In genomic region chr17:59441459-59442096, GRCh38 we compare ENCODE assay signal across 12 cellular contexts.
DNase-seq lines count a peak whose midpoint lies in the region; ATAC-seq and TF ChIP-seq lines count a peak whose summit lies in the region.
"Had no signal": no experiment of that assay in that cellular context is flagged by ENCODE, and none has a peak within 500 bp of the region (broad histone marks: within the 10 kb centered on the region; RNA-seq: fewer than 3 reads in every experiment).

No MANE protein-coding gene starts in this region.

- no peak for DNase-seq in activated CD4-positive, alpha-beta T cell treated with anti-CD3 and anti-CD28 coated beads, Interleukin-2, amount 10 ng/mL, durations not matched to agents 7 days and 5 days
- DNase-seq in activated CD4-positive, alpha-beta T cell treated with anti-CD3 and anti-CD28 coated beads, Interleukin-2, amount 50 U/mL, for 4 hours = no peak
- DNase-seq in activated CD8-positive, alpha-beta T cell treated with anti-CD3 and anti-CD28 coated beads for 36 hours = no peak
- DNase-seq in fibroblast of mammary gland (ENCODE audit: low read depth) (peak; percentile 19), foreskin keratinocyte (no peak), HuH-7 (ENCODE audit: low spot score) (no peak)
- DNase-seq in stimulated activated naive CD8-positive, alpha-beta T cell treated with anti-CD3 and anti-CD28 coated beads, Interleukin-15, amount 100 ng/mL, for 72 hours = no peak

- peak overlapping the region; percentile 37 for H3K4me3 Mint-ChIP-seq in activated CD4-positive, alpha-beta T cell treated with anti-CD3 and anti-CD28 coated beads, Interleukin-2, amount 10 ng/mL, durations not matched to agents 7 days and 5 days
- H3K4me3 Mint-ChIP-seq in activated CD8-positive, alpha-beta T cell treated with anti-CD3 and anti-CD28 coated beads for 36 hours = peak overlapping the region; percentile 56
- H3K4me3 Mint-ChIP-seq in stimulated activated naive CD8-positive, alpha-beta T cell treated with anti-CD3 and anti-CD28 coated beads, Interleukin-15, amount 100 ng/mL, for 72 hours = no peak overlapping the region

- TF ChIP-seq CTCF in activated CD8-positive, alpha-beta T cell treated with anti-CD3 and anti-CD28 coated beads for 36 hours (IDR thresholded peaks at IDR 0.05) = no peak
- no peak for TF ChIP-seq CTCF in fibroblast of mammary gland (conservative IDR thresholded peaks at IDR 0.05; ENCODE audit: control insufficient read depth, insufficient read depth, low read depth, low read length)
- no peak for TF ChIP-seq CTCF in foreskin keratinocyte (conservative IDR thresholded peaks at IDR 0.05)

- peak overlapping the region; percentile 90 for H3K27ac Mint-ChIP-seq in activated CD4-positive, alpha-beta T cell treated with anti-CD3 and anti-CD28 coated beads, Interleukin-2, amount 10 ng/mL, durations not matched to agents 7 days and 5 days
- H3K27ac Mint-ChIP-seq in activated CD8-positive, alpha-beta T cell treated with anti-CD3 and anti-CD28 coated beads for 36 hours = peak overlapping the region; percentile 91
- peak overlapping the region; percentile 29 to 72 for H3K27ac Mint-ChIP-seq in stimulated activated naive CD8-positive, alpha-beta T cell treated with anti-CD3 and anti-CD28 coated beads, Interleukin-15, amount 100 ng/mL, for 72 hours

- peaks cover 10% of the 10 kb centered on the region for H3K4me1 ChIP-seq in foreskin keratinocyte

- no peaks in the 10 kb centered on the region for H3K27me3 Mint-ChIP-seq in activated CD4-positive, alpha-beta T cell treated with anti-CD3 and anti-CD28 coated beads, Interleukin-2, amount 10 ng/mL, durations not matched to agents 7 days and 5 days
- H3K27me3 Mint-ChIP-seq in activated CD8-positive, alpha-beta T cell treated with anti-CD3 and anti-CD28 coated beads for 36 hours = no peaks in the 10 kb centered on the region
- no peaks in the 10 kb centered on the region for H3K27me3 Mint-ChIP-seq in stimulated activated naive CD8-positive, alpha-beta T cell treated with anti-CD3 and anti-CD28 coated beads, Interleukin-15, amount 100 ng/mL, for 72 hours

- H3K27me3 ChIP-seq in foreskin keratinocyte = no peaks in the 10 kb centered on the region

- H3K4me1 Mint-ChIP-seq in activated CD4-positive, alpha-beta T cell treated with anti-CD3 and anti-CD28 coated beads, Interleukin-2, amount 10 ng/mL, durations not matched to agents 7 days and 5 days = peaks cover 52% of the 10 kb centered on the region
- peaks cover 40% of the 10 kb centered on the region for H3K4me1 Mint-ChIP-seq in activated CD8-positive, alpha-beta T cell treated with anti-CD3 and anti-CD28 coated beads for 36 hours (ENCODE audit: low read depth)
- peaks cover 41% of the 10 kb centered on the region for H3K4me1 Mint-ChIP-seq in stimulated activated naive CD8-positive, alpha-beta T cell treated with anti-CD3 and anti-CD28 coated beads, Interleukin-15, amount 100 ng/mL, for 72 hours

- CTCF ChIA-PET in activated CD4-positive, alpha-beta T cell treated with anti-CD3 and anti-CD28 coated beads, Interleukin-2, amount 10 ng/mL, durations not matched to agents 7 days and 5 days (lab: Charles Lee) = interaction anchor here (0.7 to 6.3 kb wide), 14 partner anchors 10 to 222 kb away, joined by 3 to 59 read pairs (median 4); partner anchors contain the start of genes GDPD1 and YPEL2
- CTCF ChIA-PET in activated CD8-positive, alpha-beta T cell treated with anti-CD3 and anti-CD28 coated beads for 36 hours (lab: Charles Lee) = interaction anchor here (0.7 to 10.8 kb wide), 32 partner anchors 10 to 230 kb away, joined by 3 to 226 read pairs (median 4); partner anchors contain the start of gene GDPD1

- ATAC-seq in activated CD8-positive, alpha-beta T cell treated with anti-CD3 and anti-CD28 coated beads for 36 hours = no peak
- ATAC-seq in stimulated activated naive CD8-positive, alpha-beta T cell treated with anti-CD3 and anti-CD28 coated beads, Interleukin-15, amount 100 ng/mL, for 72 hours = no peak
- ATAC-seq in HG03354 (IDR thresholded peaks at IDR 0.05; ENCODE audit: poor library complexity, severe bottlenecking, unreplicated experiment) (no peak), foreskin keratinocyte (no peak)

- no peaks in the 10 kb centered on the region for H3K9me3 Mint-ChIP-seq in activated CD4-positive, alpha-beta T cell treated with anti-CD3 and anti-CD28 coated beads, Interleukin-2, amount 10 ng/mL, durations not matched to agents 7 days and 5 days
- no peaks in the 10 kb centered on the region for H3K9me3 Mint-ChIP-seq in activated CD8-positive, alpha-beta T cell treated with anti-CD3 and anti-CD28 coated beads for 36 hours
- no peaks in the 10 kb centered on the region for H3K9me3 Mint-ChIP-seq in stimulated activated naive CD8-positive, alpha-beta T cell treated with anti-CD3 and anti-CD28 coated beads, Interleukin-15, amount 100 ng/mL, for 72 hours
- H3K9me3 Mint-ChIP-seq: natural killer cell had no signal

- H3K4me3 ChIP-seq in fibroblast of mammary gland (ENCODE audit: control insufficient read depth, low read depth, low read length) = no peak overlapping the region
- H3K4me3 ChIP-seq: SK-N-MC, skin epidermis had no signal

- intact Hi-C loops in activated CD8-positive, alpha-beta T cell treated with anti-CD3 and anti-CD28 coated beads for 36 hours (cut with micrococcal nuclease) = no loop called here

- POLR2A ChIA-PET in activated CD4-positive, alpha-beta T cell treated with anti-CD3 and anti-CD28 coated beads, Interleukin-2, amount 10 ng/mL, durations not matched to agents 7 days and 5 days (lab: Charles Lee) = interaction anchor here (0.6 to 0.7 kb wide), 2 partner anchors 107 to 1564 kb away, joined by 3 read pairs; no protein-coding TSS in a partner anchor
- POLR2A ChIA-PET in activated CD8-positive, alpha-beta T cell treated with anti-CD3 and anti-CD28 coated beads for 36 hours (lab: Charles Lee) = interaction anchor here (0.8 to 2.0 kb wide), 8 partner anchors 10 to 125 kb away, joined by 3 to 5 read pairs (median 3); no protein-coding TSS in a partner anchor

- H3K27ac ChIP-seq in foreskin keratinocyte = no peak overlapping the region
- H3K27ac ChIP-seq: SK-N-MC had no signal

- H3K36me3 Mint-ChIP-seq in activated CD4-positive, alpha-beta T cell treated with anti-CD3 and anti-CD28 coated beads, Interleukin-2, amount 10 ng/mL, durations not matched to agents 7 days and 5 days (ENCODE audit: low read depth) = no peaks in the 10 kb centered on the region
- no peaks in the 10 kb centered on the region for H3K36me3 Mint-ChIP-seq in activated CD8-positive, alpha-beta T cell treated with anti-CD3 and anti-CD28 coated beads for 36 hours (ENCODE audit: low read depth)
- H3K36me3 Mint-ChIP-seq: activated naive CD8-positive, alpha-beta T cell; natural killer cell had no signal

Comparison
In these comparisons a context has a peak if more than half of its experiments do, and no peak if none do; other contexts are left out.
1. H3K4me3 Mint-ChIP-seq: peak in activated CD4-positive, alpha-beta T cell treated with anti-CD3 and anti-CD28 coated beads, Interleukin-2, amount 10 ng/mL, durations not matched to agents 7 days and 5 days (single experiment) and activated CD8-positive, alpha-beta T cell treated with anti-CD3 and anti-CD28 coated beads for 36 hours (single experiment); none in stimulated activated naive CD8-positive, alpha-beta T cell treated with anti-CD3 and anti-CD28 coated beads, Interleukin-15, amount 100 ng/mL, for 72 hours (0 of 2).
2. Peak in every context shown above with its lines, with median percentiles within 50 percentile points of each other: H3K27ac Mint-ChIP-seq.